Comparison of ENCODE assay signal across 1 cellular context in the genomic region with DNA sequence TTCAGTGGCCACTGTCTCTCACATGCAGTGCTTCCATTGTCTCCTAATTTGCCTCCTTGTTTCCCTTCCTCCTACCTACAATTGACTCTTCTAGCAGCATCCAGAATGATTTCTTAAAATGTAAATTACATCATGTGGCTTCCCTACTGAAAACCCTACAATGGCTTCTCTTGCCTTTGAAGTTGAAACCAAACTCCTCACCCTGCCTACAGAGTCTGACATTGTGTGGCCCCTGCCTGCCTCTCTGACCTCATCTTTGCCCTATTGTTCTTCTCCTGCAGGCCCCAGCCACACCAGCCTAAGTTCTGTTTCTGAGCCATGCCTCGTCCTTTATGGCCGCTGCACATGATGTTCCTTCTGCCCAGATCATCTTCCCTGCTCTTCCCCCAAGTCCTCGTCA.
TF ChIP-seq lines count a peak whose summit lies in the region.

No MANE protein-coding gene starts in this region.

TF ChIP-seq in WTC11, 78 proteins besides CTCF, POLR2A, EP300 and RAD21 (continued from another document):
- no peak for TF ChIP-seq GRHL2 (CRISPR knock-in tag; IDR thresholded peaks at IDR 0.05; ENCODE audit: insufficient replicate concordance, severe bottlenecking)
